In genomic region chr10:122122493-122122892, GRCh38 we compare ENCODE assay signal across 19 cellular contexts.
"Had no signal": no experiment of that assay in that cellular context is flagged by ENCODE, and none has a peak within 500 bp of the region (broad histone marks: within the 10 kb centered on the region; RNA-seq: fewer than 3 reads in every experiment).

No MANE protein-coding gene starts in this region.

- H3K36me3 ChIP-seq: brain microvascular endothelial cell had no signal

- H3K27ac Mint-ChIP-seq: activated CD4-positive, alpha-beta memory T cell treated with anti-CD3 and anti-CD28 coated beads, Interleukin-2, amount 10 ng/mL, durations not matched to agents 7 days and 5 days; activated naive CD8-positive, alpha-beta T cell treated with anti-CD3 and anti-CD28 coated beads, Interleukin-2, amount 10 ng/mL, durations not matched to agents 7 days and 5 days; activated T-helper 17 cell treated with anti-CD3 and anti-CD28 coated beads, Interleukin-2, amount 50 U/mL, for 72 hours; naive thymus-derived CD4-positive, alpha-beta T cell; stimulated activated memory B cell treated with anti-CD40 and anti-IgM and Interleukin-4, amounts not matched to agents 10 μg/mL and 1 μg/mL and 100 μg/mL, for 72 hours had no signal

- H3K4me3 Mint-ChIP-seq: activated CD4-positive, alpha-beta memory T cell treated with anti-CD3 and anti-CD28 coated beads, Interleukin-2, amount 10 ng/mL, durations not matched to agents 7 days and 5 days; activated naive CD8-positive, alpha-beta T cell treated with anti-CD3 and anti-CD28 coated beads, Interleukin-2, amount 10 ng/mL, durations not matched to agents 7 days and 5 days; activated T-helper 17 cell treated with anti-CD3 and anti-CD28 coated beads, Interleukin-2, amount 50 U/mL, for 72 hours; naive thymus-derived CD4-positive, alpha-beta T cell; stimulated activated memory B cell treated with anti-CD40 and anti-IgM and Interleukin-4, amounts not matched to agents 10 μg/mL and 1 μg/mL and 100 μg/mL, for 72 hours had no signal

- H3K4me3 ChIP-seq: coronary artery, thoracic aorta had no signal

- H3K27me3 ChIP-seq: brain microvascular endothelial cell, foreskin keratinocyte had no signal

- H3K9me3 Mint-ChIP-seq: activated CD4-positive, alpha-beta memory T cell treated with anti-CD3 and anti-CD28 coated beads, Interleukin-2, amount 10 ng/mL, durations not matched to agents 7 days and 5 days; activated naive CD8-positive, alpha-beta T cell treated with anti-CD3 and anti-CD28 coated beads, Interleukin-2, amount 10 ng/mL, durations not matched to agents 7 days and 5 days; activated T-helper 17 cell treated with anti-CD3 and anti-CD28 coated beads, Interleukin-2, amount 50 U/mL, for 72 hours had no signal

- H3K9me3 ChIP-seq: thoracic aorta had no signal

- H3K36me3 Mint-ChIP-seq: activated naive CD8-positive, alpha-beta T cell treated with anti-CD3 and anti-CD28 coated beads, Interleukin-2, amount 10 ng/mL, durations not matched to agents 7 days and 5 days; naive thymus-derived CD4-positive, alpha-beta T cell; stimulated activated memory B cell treated with anti-CD40 and anti-IgM and Interleukin-4, amounts not matched to agents 10 μg/mL and 1 μg/mL and 100 μg/mL, for 72 hours had no signal

- DNase-seq: activated CD4-positive, alpha-beta memory T cell treated with anti-CD3 and anti-CD28 coated beads, Interleukin-2, amount 10 ng/mL, durations not matched to agents 7 days and 5 days; activated CD4-positive, alpha-beta T cell treated with anti-CD3 and anti-CD28 coated beads for 48 hours; activated CD4-positive, CD25-positive, alpha-beta regulatory T cell; activated naive CD4-positive, alpha-beta T cell; activated naive CD8-positive, alpha-beta T cell treated with anti-CD3 and anti-CD28 coated beads, Interleukin-2, amount 10 ng/mL, durations not matched to agents 7 days and 5 days; activated T-cell treated with anti-CD3 and anti-CD28 coated beads, Interleukin-2, amount 50 U/mL, for 1 hour; amygdala; brain microvascular endothelial cell; foreskin keratinocyte; glutamatergic neuron; left ventricle myocardium superior; mesenchymal stem cell; naive thymus-derived CD4-positive, alpha-beta T cell; stimulated activated CD4-positive, alpha-beta T cell treated with anti-CD3 and anti-CD28 coated beads, Interleukin-4, amount 100 ng/mL, for 4 hours; T1000 had no signal

- H3K4me1 Mint-ChIP-seq: activated CD4-positive, alpha-beta memory T cell treated with anti-CD3 and anti-CD28 coated beads, Interleukin-2, amount 10 ng/mL, durations not matched to agents 7 days and 5 days; activated naive CD8-positive, alpha-beta T cell treated with anti-CD3 and anti-CD28 coated beads, Interleukin-2, amount 10 ng/mL, durations not matched to agents 7 days and 5 days; activated T-helper 17 cell treated with anti-CD3 and anti-CD28 coated beads, Interleukin-2, amount 50 U/mL, for 72 hours; naive thymus-derived CD4-positive, alpha-beta T cell; stimulated activated memory B cell treated with anti-CD40 and anti-IgM and Interleukin-4, amounts not matched to agents 10 μg/mL and 1 μg/mL and 100 μg/mL, for 72 hours had no signal

- H3K27ac ChIP-seq: brain microvascular endothelial cell, coronary artery, foreskin keratinocyte, thoracic aorta had no signal
